Comparison of ENCODE assay signal across 24 cellular contexts in genomic region chr1:167387251-167387910, GRCh38.
A peak's percentile ranks its signal among the peaks of the same experiment; 100 is the strongest.
DNase-seq lines count a peak whose midpoint lies in the region; ATAC-seq, FAIRE-seq and TF ChIP-seq lines count a peak whose summit lies in the region.
"Had no signal": no experiment of that assay in that cellular context is flagged by ENCODE, and none has a peak within 500 bp of the region (broad histone marks: within the 10 kb centered on the region; RNA-seq: fewer than 3 reads in every experiment).

No MANE protein-coding gene starts in this region.

- H3K4me1 ChIP-seq in PC-3 (ENCODE audit: insufficient read depth, low read length) (no peaks in the 10 kb centered on the region), left lung (peaks cover 0 to 6% of the 10 kb centered on the region in 2 donors), spleen (peaks cover 0 to 3% (median 0%) of the 10 kb centered on the region in 6 donors), BE2C (no peaks in the 10 kb centered on the region)
- H3K4me1 ChIP-seq: breast epithelium, Peyer's patch, SJCRH30 had no signal

- TF ChIP-seq CTCF in PC-3 (conservative IDR thresholded peaks at IDR 0.05; ENCODE audit: low read depth, low read length) (no peak), left lung (IDR thresholded peaks at IDR 0.05) (no peak), spleen (IDR thresholded peaks at IDR 0.05 in 8 of 11, conservative IDR thresholded peaks at IDR 0.05 in 3 of 11) (no peak), BE2C (IDR thresholded peaks at IDR 0.05; ENCODE audit: low read depth, low read length) (no peak)

- H3K27ac ChIP-seq in PC-3 (ENCODE audit: low read length) = no peak overlapping the region
- peak overlapping the region in 1 of 2 donors; percentile 11 for H3K27ac ChIP-seq in left lung
- peak overlapping the region in 6 of 8 donors; percentile 3 to 72 (median 58) for H3K27ac ChIP-seq in spleen
- H3K27ac ChIP-seq: breast epithelium, SJCRH30 had no signal

- ATAC-seq in PC-3 (peak; percentile 40; the same call in 1 of the 2 replicates), left lung (peak; percentile 72)
- ATAC-seq: GM12878; naive thymus-derived CD4-positive, alpha-beta T cell had no signal

- FAIRE-seq in H54 (lab: Jason Lieb, UNC) = peak; percentile 60
- FAIRE-seq: colon, GM12878, H1 had no signal

- no peak for TF ChIP-seq POLR2A in H54 (IDR thresholded peaks at IDR 0.05; ENCODE audit: low read depth, low read length)
- no peak for TF ChIP-seq POLR2A in spleen (IDR thresholded peaks at IDR 0.05)

- CTCF ChIA-PET in PC-3 (lab: Charles Lee) = no interaction called here

- H4K20me1 ChIP-seq in PC-3 (ENCODE audit: low read length) = no peaks in the 10 kb centered on the region

- H3K4me3 ChIP-seq in PC-3 (ENCODE audit: low read length) (no peak overlapping the region), left lung (no peak overlapping the region), spleen (no peak overlapping the region), BE2C (ENCODE audit: low read depth, low read length) (no peak overlapping the region)
- H3K4me3 ChIP-seq: breast epithelium, GM12878, Peyer's patch, SJCRH30 had no signal

- DNase-seq in H54 (ENCODE audit: insufficient read length, low spot score) = no peak
- no peak for DNase-seq in PC-3
- no peak for DNase-seq in left lung
- DNase-seq in spleen = no peak
- DNase-seq in mesenteric fat pad (ENCODE audit: low spot score) = no peak
- no peak for DNase-seq in BE2C
- no peak for DNase-seq in posterior vena cava (ENCODE audit: low spot score)
- DNase-seq: activated B cell treated with CpG ODN at 0.5 μM for 24 hours; activated CD4-positive, alpha-beta T cell treated with anti-CD3 and anti-CD28 coated beads, Interleukin-2, amount 50 U/mL, for 4 hours; activated naive CD4-positive, alpha-beta T cell treated with anti-CD3 and anti-CD28 coated beads, Interleukin-2, amount 10 ng/mL, durations not matched to agents 7 days and 5 days; effector memory CD4-positive, alpha-beta T cell; left cardiac atrium; naive thymus-derived CD4-positive, alpha-beta T cell; NCI-H1105 treated with DMSO at 0.1 percent for 48 hours; NCI-H2029 treated with DMSO at 0.1 percent for 48 hours; NCI-H2227 treated with DMSO at 0.1 percent for 48 hours; NCI-H69; occipital lobe; Peyer's patch; SJCRH30 had no signal

- POLR2A ChIA-PET in PC-3 (lab: Charles Lee; ENCODE audit: unreplicated experiment) = no interaction called here

- H3K9ac ChIP-seq in PC-3 (ENCODE audit: low read length) = no peak overlapping the region

- peaks cover 6% of the 10 kb centered on the region; the same call in 1 of the 2 replicates for H3K36me3 ChIP-seq in PC-3 (ENCODE audit: low read depth, low read length)
- peaks cover 0 to 35% of the 10 kb centered on the region in 2 donors for H3K36me3 ChIP-seq in left lung
- peaks cover 0 to 81% (median 24%) of the 10 kb centered on the region in 6 donors for H3K36me3 ChIP-seq in spleen
- peaks cover 11% of the 10 kb centered on the region for H3K36me3 ChIP-seq in BE2C
- H3K36me3 ChIP-seq: breast epithelium had no signal

- H3K9me3 ChIP-seq in PC-3 (ENCODE audit: low read length) (no peaks in the 10 kb centered on the region), left lung (no peaks in the 10 kb centered on the region), spleen (no peaks in the 10 kb centered on the region), BE2C (no peaks in the 10 kb centered on the region)
- H3K9me3 ChIP-seq: breast epithelium, Peyer's patch, SJCRH30 had no signal

- no peaks in the 10 kb centered on the region for H3K79me2 ChIP-seq in PC-3 (ENCODE audit: low read length)

- no peak overlapping the region for H3K4me2 ChIP-seq in PC-3 (ENCODE audit: low read length)

- 84 to 91% (median 86%) methylated on average over 7 of the region's 7 CpGs for WGBS in spleen, 5 donors

- H3F3A ChIP-seq in PC-3 (ENCODE audit: low read length, unreplicated experiment) = no peaks in the 10 kb centered on the region

- H3K27me3 ChIP-seq in PC-3 (ENCODE audit: low read length) = no peaks in the 10 kb centered on the region
- no peaks in the 10 kb centered on the region for H3K27me3 ChIP-seq in left lung
- no peaks in the 10 kb centered on the region for H3K27me3 ChIP-seq in spleen (replicated peaks in 1 of 7)
- H3K27me3 ChIP-seq in BE2C = no peaks in the 10 kb centered on the region
- H3K27me3 ChIP-seq: breast epithelium, Peyer's patch, SJCRH30 had no signal

- BruUV-seq in PC-3 (replicated peaks; lab: Mats Ljungman, UMichigan) = no TSS peak

- H3K9me2 ChIP-seq in PC-3 (replicated peaks; ENCODE audit: low read length) = no peaks in the 10 kb centered on the region

- H2AFZ ChIP-seq in PC-3 (ENCODE audit: low read length) = no peak overlapping the region

- intact Hi-C loops in PC-3 (cut with micrococcal nuclease) (no loop called here), left lung (cut with DNase I) (no loop called here), spleen (cut with DNase I; ENCODE audit: low total_unique reads) (no loop called here), posterior vena cava (cut with DNase I) (no loop called here)
